Comparison of ENCODE assay signal across 2 cellular contexts in genomic region chr1:203084588-203085527, GRCh38.
TF ChIP-seq lines count a peak whose summit lies in the region.

No MANE protein-coding gene starts in this region.

TF ChIP-seq in IMR-90, 13 proteins besides CTCF, POLR2A, EP300 and RAD21:
- TF ChIP-seq RFX5 (IDR thresholded peaks at IDR 0.05; ENCODE audit: low read depth, low read length), result no peak
- TF ChIP-seq, protein P1, sequence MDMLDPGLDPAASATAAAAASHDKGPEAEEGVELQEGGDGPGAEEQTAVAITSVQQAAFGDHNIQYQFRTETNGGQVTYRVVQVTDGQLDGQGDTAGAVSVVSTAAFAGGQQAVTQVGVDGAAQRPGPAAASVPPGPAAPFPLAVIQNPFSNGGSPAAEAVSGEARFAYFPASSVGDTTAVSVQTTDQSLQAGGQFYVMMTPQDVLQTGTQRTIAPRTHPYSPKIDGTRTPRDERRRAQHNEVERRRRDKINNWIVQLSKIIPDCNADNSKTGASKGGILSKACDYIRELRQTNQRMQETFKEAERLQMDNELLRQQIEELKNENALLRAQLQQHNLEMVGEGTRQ (IDR thresholded peaks at IDR 0.05; ENCODE audit: low read depth, low read length), result no peak
- no peak for TF ChIP-seq ELK1 (IDR thresholded peaks at IDR 0.05; ENCODE audit: borderline replicate concordance, low read depth, low read length)
- TF ChIP-seq CEBPB (IDR thresholded peaks at IDR 0.05; ENCODE audit: low read depth, low read length), result no peak
- no peak for TF ChIP-seq NFE2L2 (IDR thresholded peaks at IDR 0.05; ENCODE audit: low read depth, low read length)
- TF ChIP-seq MAFK (IDR thresholded peaks at IDR 0.05; ENCODE audit: low read depth, low read length), result no peak
TF ChIP-seq in IMR-90: peak in this region for 0.

TF ChIP-seq in K562, 482 proteins besides CTCF, POLR2A, EP300 and RAD21:
- TF ChIP-seq ESRRA (IDR thresholded peaks at IDR 0.05; ENCODE audit: borderline replicate concordance, low read depth) (0 out of 2 replicates have a peak, but pooled peaks have one; percentile 72), ZNF263 (CRISPR knock-in tag; IDR thresholded peaks at IDR 0.05; ENCODE audit: borderline replicate concordance) (0 out of 2 replicates have a peak, but pooled peaks have one; percentile 31), CBFB (CRISPR knock-in tag; IDR thresholded peaks at IDR 0.05) (0 out of 2 replicates have a peak, but pooled peaks have one; percentile 32), MCM2 (IDR thresholded peaks at IDR 0.05; ENCODE audit: low read depth) (no peak), MYBL2 (IDR thresholded peaks at IDR 0.05; ENCODE audit: low read depth) (no peak), MYBL2 (CRISPR knock-in tag; IDR thresholded peaks at IDR 0.05; ENCODE audit: borderline replicate concordance) (no peak), RBBP5 (IDR thresholded peaks at IDR 0.05; ENCODE audit: borderline replicate concordance, insufficient read depth, low read length, poor library complexity, severe bottlenecking) (peak; percentile 25), EGR1 (conservative IDR thresholded peaks at IDR 0.05) (peak; percentile 29; the same call in 1 of the 2 replicates), ZNF592 (IDR thresholded peaks at IDR 0.05) (no peak), SPI1 (IDR thresholded peaks at IDR 0.05; ENCODE audit: borderline replicate concordance, low read depth, low read length) (peak; percentile 42; the same call in 1 of the 2 replicates), PHF20 (IDR thresholded peaks at IDR 0.05; ENCODE audit: partially characterized antibody) (no peak), SMC3 (conservative IDR thresholded peaks at IDR 0.05; ENCODE audit: insufficient read depth, low read depth, low read length) (peak; percentile 33; the same call in 1 of the 2 replicates)
